8 cellular contexts compared by ENCODE assay signal in genomic region chr17:48002208-48002919, GRCh38. TPM values are rescaled to one million over a fixed set of nuclear protein-coding genes. Genes with fewer than 3 reads are reported as not detected.
DNase-seq lines count a peak whose midpoint lies in the region; ATAC-seq lines count a peak whose summit lies in the region.

No MANE protein-coding gene starts in this region.

- DNase-seq in NCI-H146 (lab: John Stamatoyannopoulos, UW): peak; percentile 82
- DNase-seq in inferior parietal cortex (ENCODE audit: extremely low spot score): peak; percentile 52
- DNase-seq in effector CD4-positive, alpha-beta T cell: no peak
- DNase-seq in activated T-helper 1 cell treated with anti-CD3 and anti-CD28 coated beads, Interleukin-12 subunit alpha, Interleukin-12 subunit beta, Interleukin-2, Interleukin-4 antibody, amounts not matched to agents 30 ng/mL and 10 ng/mL and 1 ng/mL, durations not matched to agents 14 hours and 24 hours and 36 hours (ENCODE audit: low spot score): no peak

- H3K4me3 Mint-ChIP-seq in activated T-helper 1 cell treated with anti-CD3 and anti-CD28 coated beads, Interleukin-12 subunit alpha, Interleukin-12 subunit beta, Interleukin-2, Interleukin-4 antibody, amounts not matched to agents 30 ng/mL and 10 ng/mL and 1 ng/mL, durations not matched to agents 14 hours and 24 hours and 36 hours: no peak overlapping the region

- ATAC-seq in GM18861 (IDR thresholded peaks at IDR 0.05; ENCODE audit: unreplicated experiment) (peak; percentile 56), GM19023 (IDR thresholded peaks at IDR 0.05; ENCODE audit: unreplicated experiment) (no peak)

- H3K27me3 Mint-ChIP-seq in activated T-helper 1 cell treated with anti-CD3 and anti-CD28 coated beads, Interleukin-12 subunit alpha, Interleukin-12 subunit beta, Interleukin-2, Interleukin-4 antibody, amounts not matched to agents 30 ng/mL and 10 ng/mL and 1 ng/mL, durations not matched to agents 14 hours and 24 hours and 36 hours (ENCODE audit: insufficient read depth): peaks cover 19% of the 10 kb centered on the region

- no peak overlapping the region for H3K4me3 ChIP-seq in stomach smooth muscle (ENCODE audit: low read length in 2 of 2)

- H3K4me1 ChIP-seq in stomach smooth muscle (ENCODE audit: control insufficient read depth, insufficient read depth, low read length): peaks cover 9% of the 10 kb centered on the region

- H3K4me1 Mint-ChIP-seq in activated T-helper 1 cell treated with anti-CD3 and anti-CD28 coated beads, Interleukin-12 subunit alpha, Interleukin-12 subunit beta, Interleukin-2, Interleukin-4 antibody, amounts not matched to agents 30 ng/mL and 10 ng/mL and 1 ng/mL, durations not matched to agents 14 hours and 24 hours and 36 hours (ENCODE audit: low read depth): peaks cover 15% of the 10 kb centered on the region

- H3K36me3 Mint-ChIP-seq in activated T-helper 1 cell treated with anti-CD3 and anti-CD28 coated beads, Interleukin-12 subunit alpha, Interleukin-12 subunit beta, Interleukin-2, Interleukin-4 antibody, amounts not matched to agents 30 ng/mL and 10 ng/mL and 1 ng/mL, durations not matched to agents 14 hours and 24 hours and 36 hours (ENCODE audit: low read depth): no peaks in the 10 kb centered on the region

- intact Hi-C loops in activated T-helper 1 cell treated with anti-CD3 and anti-CD28 coated beads, Interleukin-12 subunit alpha, Interleukin-12 subunit beta, Interleukin-2, Interleukin-4 antibody, amounts not matched to agents 30 ng/mL and 10 ng/mL and 1 ng/mL, durations not matched to agents 14 hours and 24 hours and 36 hours (cut with micrococcal nuclease): no loop called here

- H3K9me3 Mint-ChIP-seq in activated T-helper 1 cell treated with anti-CD3 and anti-CD28 coated beads, Interleukin-12 subunit alpha, Interleukin-12 subunit beta, Interleukin-2, Interleukin-4 antibody, amounts not matched to agents 30 ng/mL and 10 ng/mL and 1 ng/mL, durations not matched to agents 14 hours and 24 hours and 36 hours: no peaks in the 10 kb centered on the region

- H3K27ac Mint-ChIP-seq in activated T-helper 1 cell treated with anti-CD3 and anti-CD28 coated beads, Interleukin-12 subunit alpha, Interleukin-12 subunit beta, Interleukin-2, Interleukin-4 antibody, amounts not matched to agents 30 ng/mL and 10 ng/mL and 1 ng/mL, durations not matched to agents 14 hours and 24 hours and 36 hours: no peak overlapping the region

- peak overlapping the region; percentile 26 to 36 for H3K9ac ChIP-seq in stomach smooth muscle (ENCODE audit: low read length in 2 of 2)

- H3K36me3 ChIP-seq in stomach smooth muscle (ENCODE audit: control insufficient read depth in 2 of 2, insufficient read depth in 2 of 2, low read length in 2 of 2): no peaks in the 10 kb centered on the region

- H3K27ac ChIP-seq in angular gyrus (ENCODE audit: low read depth, low read length): peak overlapping the region; percentile 70
- H3K27ac ChIP-seq in stomach smooth muscle (ENCODE audit: low read length): no peak overlapping the region

- H3K9me3 ChIP-seq in stomach smooth muscle (ENCODE audit: control insufficient read depth in 2 of 2, low read length in 2 of 2): no peaks in the 10 kb centered on the region

- H3K27me3 ChIP-seq in stomach smooth muscle (ENCODE audit: control insufficient read depth in 1 of 2, insufficient read depth in 2 of 2, low read length in 2 of 2): no peaks in the 10 kb centered on the region

RNA-seq across cellular contexts. Expression of gene CDK5RAP3, which starts 31.5 kb away (rescaled TPM):
- 190 and 200 TPM in 2 replicates for total RNA-seq in activated T-helper 1 cell treated with anti-CD3 and anti-CD28 coated beads, Interleukin-12 subunit alpha, Interleukin-12 subunit beta, Interleukin-2, Interleukin-4 antibody, amounts not matched to agents 30 ng/mL and 10 ng/mL and 1 ng/mL, durations not matched to agents 14 hours and 24 hours and 36 hours

RNA-seq across cellular contexts. Expression of gene COPZ2, which starts 35.2 kb away (rescaled TPM):
- total RNA-seq in activated T-helper 1 cell treated with anti-CD3 and anti-CD28 coated beads, Interleukin-12 subunit alpha, Interleukin-12 subunit beta, Interleukin-2, Interleukin-4 antibody, amounts not matched to agents 30 ng/mL and 10 ng/mL and 1 ng/mL, durations not matched to agents 14 hours and 24 hours and 36 hours: 3.4 and 5.8 TPM in 2 replicates

RNA-seq across cellular contexts. Expression of gene PRR15L, which starts 44.7 kb away (rescaled TPM):
- total RNA-seq in activated T-helper 1 cell treated with anti-CD3 and anti-CD28 coated beads, Interleukin-12 subunit alpha, Interleukin-12 subunit beta, Interleukin-2, Interleukin-4 antibody, amounts not matched to agents 30 ng/mL and 10 ng/mL and 1 ng/mL, durations not matched to agents 14 hours and 24 hours and 36 hours: not detected in 2 replicates

RNA-seq across cellular contexts. Expression of gene NFE2L1, which starts 45.8 kb away (rescaled TPM):
- 86.6 and 92.0 TPM in 2 replicates for total RNA-seq in activated T-helper 1 cell treated with anti-CD3 and anti-CD28 coated beads, Interleukin-12 subunit alpha, Interleukin-12 subunit beta, Interleukin-2, Interleukin-4 antibody, amounts not matched to agents 30 ng/mL and 10 ng/mL and 1 ng/mL, durations not matched to agents 14 hours and 24 hours and 36 hours

Comparison
In these comparisons a context has a peak if more than half of its experiments do, and no peak if none do; other contexts are left out.
1. DNase-seq: peak in NCI-H146 (single experiment) and inferior parietal cortex (single experiment); none in effector CD4-positive, alpha-beta T cell (single experiment) and activated T-helper 1 cell treated with anti-CD3 and anti-CD28 coated beads, Interleukin-12 subunit alpha, Interleukin-12 subunit beta, Interleukin-2, Interleukin-4 antibody, amounts not matched to agents 30 ng/mL and 10 ng/mL and 1 ng/mL, durations not matched to agents 14 hours and 24 hours and 36 hours (single experiment).